ENCODE assay signal across 26 cellular contexts in the genomic region with DNA sequence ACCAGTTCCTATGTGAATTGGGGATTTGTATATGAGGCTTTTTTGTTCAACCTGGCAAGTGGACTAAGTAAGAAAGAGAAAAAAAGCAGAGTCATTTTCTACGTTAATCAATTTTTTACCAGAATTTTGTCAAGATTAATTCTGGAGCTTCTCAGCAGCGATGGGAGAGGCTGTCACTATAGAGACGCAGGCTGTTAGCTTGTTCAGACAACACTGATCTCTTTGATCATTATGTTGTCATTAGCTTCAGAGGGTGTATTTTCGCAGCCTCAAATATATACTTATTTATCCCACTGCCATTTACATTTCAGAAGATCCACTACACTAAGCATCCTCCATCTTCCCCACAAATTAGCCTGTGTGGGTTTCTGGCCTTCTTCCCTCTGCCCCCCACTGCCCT.
"Had no signal": no experiment of that assay in that cellular context is flagged by ENCODE, and none has a peak within 500 bp of the region (broad histone marks: within the 10 kb centered on the region; RNA-seq: fewer than 3 reads in every experiment).

No MANE protein-coding gene starts in this region.

- H3K4me1 ChIP-seq: stomach, suprapubic skin, testis, thyroid gland, tibial artery, tibial nerve, transverse colon, upper lobe of left lung, upper lobe of right lung, uterus, vagina had no signal

- H3K4me3 ChIP-seq: stomach, suprapubic skin, testis, thoracic aorta, thyroid gland, tibial artery, tibial nerve, transverse colon, upper lobe of left lung, upper lobe of right lung, uterus, vagina had no signal

- H3K9me3 ChIP-seq: stomach, suprapubic skin, testis, thoracic aorta, thyroid gland, tibial artery, transverse colon, upper lobe of left lung, upper lobe of right lung, uterus, vagina had no signal

- H3K36me3 ChIP-seq: stomach, suprapubic skin, thoracic aorta, thyroid gland, tibial artery, tibial nerve, transverse colon, upper lobe of left lung, upper lobe of right lung, uterus, vagina had no signal

- ATAC-seq: stimulated activated effector memory CD8-positive, alpha-beta T cell treated with anti-CD3 and anti-CD28 coated beads, Interleukin-12 subunit alpha, Interleukin-12 subunit beta, amount 100 ng/mL, for 72 hours; stimulated activated memory B cell treated with anti-CD40 and anti-IgM and Interleukin-4, amounts not matched to agents 10 μg/mL and 1 μg/mL and 100 μg/mL, for 72 hours; stimulated activated naive B cell treated with anti-CD40 and anti-IgM and Interleukin-4, amounts not matched to agents 10 μg/mL and 1 μg/mL and 100 μg/mL, for 72 hours; stimulated activated naive CD8-positive, alpha-beta T cell treated with anti-CD3 and anti-CD28 coated beads, Interleukin-15, amount 100 ng/mL, for 72 hours; stimulated activated naive CD8-positive, alpha-beta T cell treated with anti-CD3 and anti-CD28 coated beads, Interleukin-15, Interleukin-2, amounts not matched to agents 100 U/mL and 50 U/mL, for 24 hours; upper lobe of right lung had no signal

- H3K27me3 ChIP-seq: testis, thyroid gland, tibial nerve, transverse colon, upper lobe of left lung, upper lobe of right lung, uterus, vagina had no signal

- H3K27ac ChIP-seq: stomach, suprapubic skin, testis, thoracic aorta, thyroid gland, tibial artery, tibial nerve, transverse colon, upper lobe of left lung, upper lobe of right lung, uterus, vagina had no signal

- DNase-seq: stimulated activated CD4-positive, alpha-beta T cell treated with anti-CD3 and anti-CD28 coated beads, Interleukin-2, amount 100 ng/mL, for 48 hours; stimulated activated CD4-positive, alpha-beta T cell treated with anti-CD3 and anti-CD28 coated beads, Interleukin-4, amount 100 ng/mL, for 1 hour; stimulated activated CD4-positive, alpha-beta T cell treated with anti-CD3 and anti-CD28 coated beads, Interleukin-4, amount 100 ng/mL, for 24 hours; stimulated activated CD4-positive, alpha-beta T cell treated with anti-CD3 and anti-CD28 coated beads, Interleukin-4, amount 100 ng/mL, for 4 hours; stimulated activated CD8-positive, alpha-beta memory T cell treated with anti-CD3 and anti-CD28 coated beads, Interleukin-4, amount 100 ng/mL, for 48 hours; stimulated activated naive B cell treated with anti-CD40 and anti-IgM and Interleukin-4, amounts not matched to agents 10 μg/mL and 1 μg/mL and 100 μg/mL, for 72 hours; stimulated activated naive CD4-positive, alpha-beta T cell; stimulated activated naive CD4-positive, alpha-beta T cell treated with Interleukin-2 at 50 U/mL for 16 hours; stimulated activated naive CD8-positive, alpha-beta T cell treated with anti-CD3 and anti-CD28 coated beads, Interleukin-15, amount 100 ng/mL, for 72 hours; stimulated activated naive CD8-positive, alpha-beta T cell treated with anti-CD3 and anti-CD28 coated beads, Interleukin-15, Interleukin-2, amounts not matched to agents 100 U/mL and 50 U/mL, for 24 hours; stomach; substantia nigra; testis; thyroid gland; tibial artery; transverse colon; trophoblast cell; upper lobe of left lung; upper lobe of right lung; uterus had no signal
